8 cellular contexts compared by ENCODE assay signal in the genomic region with DNA sequence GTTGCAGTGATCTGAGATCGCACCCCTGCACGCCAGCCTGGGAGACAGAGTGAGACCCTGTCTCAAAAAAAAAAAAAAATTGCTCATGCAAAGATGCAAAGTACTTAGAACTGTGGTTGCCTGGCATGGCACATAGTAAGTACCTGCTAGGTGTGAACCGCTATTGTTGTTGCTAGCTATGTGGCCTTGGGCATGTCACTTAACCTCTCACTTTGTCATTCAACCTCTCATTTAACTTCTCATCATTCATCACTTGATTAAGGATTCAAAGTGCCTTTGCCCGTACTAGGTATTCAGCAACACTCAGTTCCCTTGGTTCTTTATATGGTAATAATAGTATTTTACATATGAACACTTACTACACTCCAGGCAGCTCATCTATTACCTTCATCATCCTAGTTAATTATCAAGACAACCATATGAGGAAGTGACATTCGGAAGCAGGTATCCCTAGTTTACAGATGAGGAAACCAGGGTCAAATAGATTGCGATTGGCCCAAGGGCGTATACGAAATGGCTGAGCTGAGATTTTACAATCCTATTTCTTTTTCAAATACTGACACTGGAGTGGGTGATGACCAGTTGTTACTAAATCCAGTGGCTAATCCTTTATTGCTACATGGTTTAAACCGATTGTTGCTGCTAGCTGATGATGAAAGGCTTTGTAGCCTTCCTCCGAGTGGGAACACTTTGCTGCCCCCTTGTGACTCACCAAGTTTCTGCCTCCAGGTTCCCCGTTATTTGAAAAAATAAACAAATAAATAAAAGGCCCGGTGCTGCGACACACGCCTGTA. TPM values are rescaled to one million over a fixed set of nuclear protein-coding genes. Genes with fewer than 3 reads are reported as not detected.
DNase-seq lines count a peak whose midpoint lies in the region; ATAC-seq and TF ChIP-seq lines count a peak whose summit lies in the region.

No MANE protein-coding gene starts in this region.

- H3K9me3 ChIP-seq in GM23248 (ENCODE audit: low read depth) (no peaks in the 10 kb centered on the region), endodermal cell (ENCODE audit: control insufficient read depth, low read length) (no peaks in the 10 kb centered on the region)
- H3K9me3 ChIP-seq in naive thymus-derived CD4-positive, alpha-beta T cell (ENCODE audit: control insufficient read depth in 2 of 3, low read length in 3 of 3) = no peaks in the 10 kb centered on the region

- POLR2A ChIA-PET in activated CD4-positive, alpha-beta memory T cell treated with anti-CD3 and anti-CD28 coated beads, Interleukin-2, amount 10 ng/mL, durations not matched to agents 7 days and 5 days (lab: Charles Lee) = interaction anchor here (1.2 to 4.8 kb wide), 7 partner anchors 26 to 124 kb away, joined by 3 to 48 read pairs (median 3); a partner anchor contains a TSS
- POLR2A ChIA-PET in naive thymus-derived CD4-positive, alpha-beta T cell (lab: Charles Lee) = interaction anchor here (0.6 to 1.6 kb wide), 6 partner anchors 24 to 151 kb away, joined by 3 to 5 read pairs (median 4); no protein-coding TSS in a partner anchor

- no peak overlapping the region for H3K4me2 ChIP-seq in GM23248 (ENCODE audit: unreplicated experiment)

- in situ Hi-C loops in GM23248 (cut with MboI) = loop anchor here (10.0 to 25.0 kb wide), 2 partner anchors 125 to 217 kb away; a partner anchor contains a TSS

- H3K27ac ChIP-seq in GM23248 (no peak overlapping the region), endodermal cell (ENCODE audit: low read depth, low read length) (no peak overlapping the region)
- no peak overlapping the region for H3K27ac ChIP-seq in naive thymus-derived CD4-positive, alpha-beta T cell (ENCODE audit: low read depth, low read length)

- H3K79me2 ChIP-seq in GM23248 (ENCODE audit: insufficient read depth) = no peaks in the 10 kb centered on the region

- no peak overlapping the region for H3K27ac Mint-ChIP-seq in activated CD4-positive, alpha-beta memory T cell treated with anti-CD3 and anti-CD28 coated beads, Interleukin-2, amount 10 ng/mL, durations not matched to agents 7 days and 5 days
- H3K27ac Mint-ChIP-seq in endodermal cell = no peak overlapping the region
- peak overlapping the region in 3 of 9 donors; percentile 14 to 41 (median 25) for H3K27ac Mint-ChIP-seq in naive thymus-derived CD4-positive, alpha-beta T cell
- peak overlapping the region in 1 of 2 donors; percentile 13 for H3K27ac Mint-ChIP-seq in stimulated activated naive CD8-positive, alpha-beta T cell treated with anti-CD3 and anti-CD28 coated beads, Interleukin-15, amount 100 ng/mL, for 72 hours

- H2AFZ ChIP-seq in GM23248 = no peak overlapping the region

- no peaks in the 10 kb centered on the region for H3K36me3 Mint-ChIP-seq in activated CD4-positive, alpha-beta memory T cell treated with anti-CD3 and anti-CD28 coated beads, Interleukin-2, amount 10 ng/mL, durations not matched to agents 7 days and 5 days (ENCODE audit: low read depth)
- H3K36me3 Mint-ChIP-seq in endodermal cell (ENCODE audit: low read depth) = no peaks in the 10 kb centered on the region
- H3K36me3 Mint-ChIP-seq in naive thymus-derived CD4-positive, alpha-beta T cell = no peaks in the 10 kb centered on the region

- H3K9me2 ChIP-seq in GM23248 (ENCODE audit: insufficient read depth) = no peaks in the 10 kb centered on the region

- DNase-seq in COLO829 (ENCODE audit: low spot score) (peak; percentile 41), GM23248 (peak; percentile 79), NCI-H524 (lab: John Stamatoyannopoulos, UW) (peak; percentile 33 to 77), endodermal cell (peak; percentile 81)
- peak; percentile 71 for DNase-seq in activated CD4-positive, alpha-beta memory T cell treated with anti-CD3 and anti-CD28 coated beads, Interleukin-2, amount 10 ng/mL, durations not matched to agents 7 days and 5 days
- DNase-seq in naive thymus-derived CD4-positive, alpha-beta T cell = peak; percentile 23 to 77 (median 58)
- peak; percentile 49 to 57 for DNase-seq in stimulated activated naive CD8-positive, alpha-beta T cell treated with anti-CD3 and anti-CD28 coated beads, Interleukin-15, amount 100 ng/mL, for 72 hours

- no peak overlapping the region for H3K4me3 Mint-ChIP-seq in activated CD4-positive, alpha-beta memory T cell treated with anti-CD3 and anti-CD28 coated beads, Interleukin-2, amount 10 ng/mL, durations not matched to agents 7 days and 5 days
- H3K4me3 Mint-ChIP-seq in endodermal cell = no peak overlapping the region
- H3K4me3 Mint-ChIP-seq in naive thymus-derived CD4-positive, alpha-beta T cell = no peak overlapping the region
- H3K4me3 Mint-ChIP-seq in stimulated activated naive CD8-positive, alpha-beta T cell treated with anti-CD3 and anti-CD28 coated beads, Interleukin-15, amount 100 ng/mL, for 72 hours = no peak overlapping the region

- H3F3A ChIP-seq in GM23248 (ENCODE audit: insufficient read depth) = no peaks in the 10 kb centered on the region

- whole genome bisulfite sequencing in GM23248 (ENCODE audit: low coverage in 1 of 2, low lambda C conversion rate in 2 of 2, missing lambda C conversion rate in 2 of 2), 2 experiments = 48 to 52% methylated on average over 12 to 14 of the region's 14 CpGs
- 0 to 32% methylated on average over 2 to 12 of the region's 14 CpGs for WGBS in endodermal cell (ENCODE audit: insufficient coverage in 1 of 2, insufficient read length in 1 of 2), 2 experiments

- H3K9me3 Mint-ChIP-seq in activated CD4-positive, alpha-beta memory T cell treated with anti-CD3 and anti-CD28 coated beads, Interleukin-2, amount 10 ng/mL, durations not matched to agents 7 days and 5 days = no peaks in the 10 kb centered on the region
- H3K9me3 Mint-ChIP-seq in endodermal cell = peaks cover 58% of the 10 kb centered on the region
- peaks cover 0 to 1% (median 0%) of the 10 kb centered on the region in 11 donors for H3K9me3 Mint-ChIP-seq in naive thymus-derived CD4-positive, alpha-beta T cell
- H3K9me3 Mint-ChIP-seq in stimulated activated naive CD8-positive, alpha-beta T cell treated with anti-CD3 and anti-CD28 coated beads, Interleukin-15, amount 100 ng/mL, for 72 hours = no peaks in the 10 kb centered on the region

- TF ChIP-seq CTCF in endodermal cell (conservative IDR thresholded peaks at IDR 0.05) = peak; percentile 74

- no peaks in the 10 kb centered on the region for H3K36me3 ChIP-seq in GM23248 (ENCODE audit: low read depth)
- no peaks in the 10 kb centered on the region for H3K36me3 ChIP-seq in endodermal cell (ENCODE audit: control insufficient read depth, insufficient read depth, low read length)
- H3K36me3 ChIP-seq in naive thymus-derived CD4-positive, alpha-beta T cell (ENCODE audit: control insufficient read depth in 2 of 3, insufficient read depth in 3 of 3, low read length in 3 of 3) = no peaks in the 10 kb centered on the region

- no peaks in the 10 kb centered on the region for H4K20me1 ChIP-seq in GM23248 (ENCODE audit: insufficient read depth)

- H3K27me3 ChIP-seq in GM23248 (replicated peaks; ENCODE audit: insufficient read depth) = no peaks in the 10 kb centered on the region
- no peaks in the 10 kb centered on the region for H3K27me3 ChIP-seq in endodermal cell (ENCODE audit: control insufficient read depth, insufficient read depth, low read length, poor library complexity, severe bottlenecking)
- H3K27me3 ChIP-seq in naive thymus-derived CD4-positive, alpha-beta T cell (ENCODE audit: control insufficient read depth in 2 of 2, insufficient read depth in 2 of 2, low read length in 2 of 2) = no peaks in the 10 kb centered on the region

- ATAC-seq in naive thymus-derived CD4-positive, alpha-beta T cell = peak; percentile 85
- peak; percentile 60 for ATAC-seq in stimulated activated naive CD8-positive, alpha-beta T cell treated with anti-CD3 and anti-CD28 coated beads, Interleukin-15, amount 100 ng/mL, for 72 hours
- no peak for ATAC-seq in GM18861 (IDR thresholded peaks at IDR 0.05; ENCODE audit: unreplicated experiment)

- H3K27me3 Mint-ChIP-seq in activated CD4-positive, alpha-beta memory T cell treated with anti-CD3 and anti-CD28 coated beads, Interleukin-2, amount 10 ng/mL, durations not matched to agents 7 days and 5 days = no peaks in the 10 kb centered on the region
- peaks cover 1% of the 10 kb centered on the region for H3K27me3 Mint-ChIP-seq in endodermal cell (ENCODE audit: insufficient read depth)
- H3K27me3 Mint-ChIP-seq in naive thymus-derived CD4-positive, alpha-beta T cell = no peaks in the 10 kb centered on the region
- no peaks in the 10 kb centered on the region for H3K27me3 Mint-ChIP-seq in stimulated activated naive CD8-positive, alpha-beta T cell treated with anti-CD3 and anti-CD28 coated beads, Interleukin-15, amount 100 ng/mL, for 72 hours

- H3K4me1 ChIP-seq in GM23248 (ENCODE audit: insufficient read depth) (no peaks in the 10 kb centered on the region), endodermal cell (ENCODE audit: control insufficient read depth, insufficient read depth, low read length) (no peaks in the 10 kb centered on the region)
- no peaks in the 10 kb centered on the region for H3K4me1 ChIP-seq in naive thymus-derived CD4-positive, alpha-beta T cell (ENCODE audit: control insufficient read depth in 2 of 2, insufficient read depth in 2 of 2, low read length in 2 of 2)

- CTCF ChIA-PET in activated CD4-positive, alpha-beta memory T cell treated with anti-CD3 and anti-CD28 coated beads, Interleukin-2, amount 10 ng/mL, durations not matched to agents 7 days and 5 days (lab: Charles Lee) = interaction anchor here (0.7 to 5.7 kb wide), 31 partner anchors 9 to 254 kb away, joined by 3 to 45 read pairs (median 4); a partner anchor contains a TSS
- CTCF ChIA-PET in naive thymus-derived CD4-positive, alpha-beta T cell (lab: Charles Lee) = interaction anchor here (0.8 to 3.6 kb wide), 21 partner anchors 17 to 241 kb away, joined by 3 to 20 read pairs (median 5); a partner anchor contains a TSS

- H3K4me3 ChIP-seq in GM23248 (no peak overlapping the region), endodermal cell (ENCODE audit: low read length) (no peak overlapping the region)
- H3K4me3 ChIP-seq in naive thymus-derived CD4-positive, alpha-beta T cell (ENCODE audit: low read length) = no peak overlapping the region

- peaks cover 6% of the 10 kb centered on the region for H3K4me1 Mint-ChIP-seq in activated CD4-positive, alpha-beta memory T cell treated with anti-CD3 and anti-CD28 coated beads, Interleukin-2, amount 10 ng/mL, durations not matched to agents 7 days and 5 days
- peaks cover 4% of the 10 kb centered on the region for H3K4me1 Mint-ChIP-seq in endodermal cell
- H3K4me1 Mint-ChIP-seq in naive thymus-derived CD4-positive, alpha-beta T cell = peaks cover 0 to 13% (median 10%) of the 10 kb centered on the region in 7 donors
- peaks cover 7% of the 10 kb centered on the region for H3K4me1 Mint-ChIP-seq in stimulated activated naive CD8-positive, alpha-beta T cell treated with anti-CD3 and anti-CD28 coated beads, Interleukin-15, amount 100 ng/mL, for 72 hours

- no peak overlapping the region for H3K9ac ChIP-seq in GM23248
- no peak overlapping the region for H3K9ac ChIP-seq in endodermal cell (ENCODE audit: extremely low read depth, low read length, poor library complexity, severe bottlenecking)

- intact Hi-C loops in naive thymus-derived CD4-positive, alpha-beta T cell (cut with micrococcal nuclease) = loop anchor here (1.0 to 2.0 kb wide), 9 partner anchors 24 to 213 kb away; a partner anchor contains a TSS

RNA-seq across cellular contexts. Expression of a gene that starts 28.8 kb away (rescaled TPM):
- total RNA-seq in GM23248 (2014; rRNA removed; shearing (Covaris generic)) = 0.22 TPM in 1 of 2 replicates, not detected in the other
- 0.41 TPM in 1 of 2 replicates, not detected in the other for polyA plus RNA-seq in GM23248 (2016; fragmentation: Nextera tagmentation; extraction: Ambion mirVana)
- total RNA-seq in activated CD4-positive, alpha-beta memory T cell treated with anti-CD3 and anti-CD28 coated beads, Interleukin-2, amount 10 ng/mL, durations not matched to agents 7 days and 5 days = 1 to 10 TPM; 1.9 TPM
- 1 to 10 TPM; 1.7 to 2.7 TPM for total RNA-seq in endodermal cell
- 0.57 TPM for polyA plus RNA-seq in endodermal cell (2013, experiment 1 of 2)
- 0.29 TPM for polyA plus RNA-seq in endodermal cell (2013, experiment 2 of 2)
- 1 to 10 TPM in 4 of 5 experiments, under 1 TPM in 1; 0.50 to 2.9 (median 2.5) TPM for total RNA-seq in naive thymus-derived CD4-positive, alpha-beta T cell
- polyA plus RNA-seq in naive thymus-derived CD4-positive, alpha-beta T cell = 1 to 10 TPM; 1.6 to 3.1 TPM

RNA-seq across cellular contexts. Expression of a gene that starts 36.6 kb away (rescaled TPM):
- 22.2 and 23.8 TPM in 2 replicates for total RNA-seq in GM23248 (2014; rRNA removed; shearing (Covaris generic))
- polyA plus RNA-seq in GM23248 (2016; fragmentation: Nextera tagmentation; extraction: Ambion mirVana) = 20.6 and 23.9 TPM in 2 replicates
- total RNA-seq in activated CD4-positive, alpha-beta memory T cell treated with anti-CD3 and anti-CD28 coated beads, Interleukin-2, amount 10 ng/mL, durations not matched to agents 7 days and 5 days = 100 to 1,000 TPM; 214 to 219 TPM
- 10 to 100 TPM; 11.5 to 18.7 TPM for total RNA-seq in endodermal cell
- polyA plus RNA-seq in endodermal cell (2013, experiment 1 of 2) = 46.6 TPM
- polyA plus RNA-seq in endodermal cell (2013, experiment 2 of 2) = 40.6 TPM
- total RNA-seq in naive thymus-derived CD4-positive, alpha-beta T cell = 100 to 1,000 TPM; 151 to 315 (median 221) TPM
- polyA plus RNA-seq in naive thymus-derived CD4-positive, alpha-beta T cell = 100 to 1,000 TPM; 197 to 296 TPM
